38 cellular contexts compared by ENCODE assay signal in genomic region chr3:193377591-193377990, GRCh38. TPM values are rescaled to one million over a fixed set of nuclear protein-coding genes. Genes with fewer than 3 reads are reported as not detected.
"Had no signal": no experiment of that assay in that cellular context is flagged by ENCODE, and none has a peak within 500 bp of the region (broad histone marks: within the 10 kb centered on the region; RNA-seq: fewer than 3 reads in every experiment).

No MANE protein-coding gene starts in this region.

- H3K27me3 ChIP-seq: adrenal gland had no signal

- H3K4me3 Mint-ChIP-seq: activated CD4-positive, alpha-beta T cell treated with anti-CD3 and anti-CD28 coated beads, Interleukin-2, amount 10 ng/mL, durations not matched to agents 7 days and 5 days; activated naive CD4-positive, alpha-beta T cell treated with anti-CD3 and anti-CD28 coated beads for 36 hours; activated T-cell treated with anti-CD3 and anti-CD28 coated beads, Interleukin-2, amount 50 U/mL, for 4 hours; activated T-helper 1 cell treated with anti-CD3 and anti-CD28 coated beads, Interleukin-12 subunit alpha, Interleukin-12 subunit beta, Interleukin-2, Interleukin-4 antibody, amounts not matched to agents 30 ng/mL and 10 ng/mL and 1 ng/mL, durations not matched to agents 14 hours and 24 hours and 36 hours had no signal

- ATAC-seq: activated naive CD4-positive, alpha-beta T cell treated with anti-CD3 and anti-CD28 coated beads, Interleukin-2, amount 50 U/mL, for 72 hours; activated T-cell treated with anti-CD3 and anti-CD28 coated beads, Interleukin-2, amount 50 U/mL, for 4 hours; K562; Right ventricle myocardium inferior had no signal

- H3K4me1 ChIP-seq: adrenal gland had no signal

- H3K9me3 ChIP-seq: adrenal gland had no signal

- H3K9me3 Mint-ChIP-seq: activated CD4-positive, alpha-beta T cell treated with anti-CD3 and anti-CD28 coated beads, Interleukin-2, amount 10 ng/mL, durations not matched to agents 7 days and 5 days; activated naive CD4-positive, alpha-beta T cell treated with anti-CD3 and anti-CD28 coated beads for 36 hours; activated naive CD4-positive, alpha-beta T cell treated with anti-CD3 and anti-CD28 coated beads, Interleukin-2, amount 50 U/mL, for 72 hours; activated T-cell treated with anti-CD3 and anti-CD28 coated beads, Interleukin-2, amount 50 U/mL, for 4 hours; activated T-helper 1 cell treated with anti-CD3 and anti-CD28 coated beads, Interleukin-12 subunit alpha, Interleukin-12 subunit beta, Interleukin-2, Interleukin-4 antibody, amounts not matched to agents 30 ng/mL and 10 ng/mL and 1 ng/mL, durations not matched to agents 14 hours and 24 hours and 36 hours; brain had no signal

- H3K4me3 ChIP-seq: adrenal gland, K562, PC-9, SK-N-MC had no signal

- H3K36me3 ChIP-seq: adrenal gland, WERI-Rb-1 had no signal

- DNase-seq: activated CD4-positive, alpha-beta T cell treated with anti-CD3 and anti-CD28 coated beads, Interleukin-2, amount 10 ng/mL, durations not matched to agents 7 days and 5 days; activated CD4-positive, alpha-beta T cell treated with anti-CD3 and anti-CD28 coated beads, Interleukin-2, amount 50 U/mL, for 48 hours; activated CD8-positive, alpha-beta memory T cell treated with anti-CD3 and anti-CD28 coated beads, Interleukin-2, amount 50 U/mL, for 4 hours; activated gamma-delta T cell treated with Interleukin-2 at 50 U/mL for 16 hours; activated naive CD4-positive, alpha-beta T cell treated with anti-CD3 and anti-CD28 coated beads for 36 hours; activated T-cell treated with anti-CD3 and anti-CD28 coated beads for 4 hours; activated T-cell treated with anti-CD3 and anti-CD28 coated beads, Interleukin-2, amount 50 U/mL, for 4 hours; caudate nucleus; cerebellar nuclear complex; NCI-H1048; NCI-H1105 treated with DMSO at 0.1 percent for 48 hours; NCI-H1436; NCI-H1694; NCI-H1930; NCI-H2081 treated with DMSO at 0.1 percent for 48 hours; NCI-H226; NCI-H446 treated with DMSO at 0.1 percent for 48 hours; NCI-H524; NCI-H69; NK-92 treated with Interleukin-12 subunit alpha and Interleukin-12 subunit beta, amount 100 ng/mL, for 24 hours; PC-9; SIG-M5; T1000; WERI-Rb-1 had no signal

- H3K36me3 Mint-ChIP-seq: activated naive CD4-positive, alpha-beta T cell treated with anti-CD3 and anti-CD28 coated beads, Interleukin-2, amount 50 U/mL, for 72 hours; brain had no signal

- H3K27ac Mint-ChIP-seq: activated CD4-positive, alpha-beta T cell treated with anti-CD3 and anti-CD28 coated beads, Interleukin-2, amount 10 ng/mL, durations not matched to agents 7 days and 5 days; activated naive CD4-positive, alpha-beta T cell treated with anti-CD3 and anti-CD28 coated beads for 36 hours; activated naive CD4-positive, alpha-beta T cell treated with anti-CD3 and anti-CD28 coated beads, Interleukin-2, amount 50 U/mL, for 72 hours; activated T-helper 1 cell treated with anti-CD3 and anti-CD28 coated beads, Interleukin-12 subunit alpha, Interleukin-12 subunit beta, Interleukin-2, Interleukin-4 antibody, amounts not matched to agents 30 ng/mL and 10 ng/mL and 1 ng/mL, durations not matched to agents 14 hours and 24 hours and 36 hours had no signal

- H3K27ac ChIP-seq: adrenal gland, PC-9, RWPE1, SK-N-MC, WERI-Rb-1 had no signal

RNA-seq across cellular contexts. Expression of gene ATP13A5, which starts 1.0 kb away (rescaled TPM):
- total RNA-seq: activated CD4-positive, alpha-beta T cell treated with anti-CD3 and anti-CD28 coated beads, Interleukin-2, amount 10 ng/mL, durations not matched to agents 7 days and 5 days; activated naive CD4-positive, alpha-beta T cell treated with anti-CD3 and anti-CD28 coated beads for 36 hours; activated naive CD4-positive, alpha-beta T cell treated with anti-CD3 and anti-CD28 coated beads, Interleukin-2, amount 50 U/mL, for 72 hours; activated T-cell treated with anti-CD3 and anti-CD28 coated beads, Interleukin-2, amount 50 U/mL, for 4 hours; activated T-helper 1 cell treated with anti-CD3 and anti-CD28 coated beads, Interleukin-12 subunit alpha, Interleukin-12 subunit beta, Interleukin-2, Interleukin-4 antibody, amounts not matched to agents 30 ng/mL and 10 ng/mL and 1 ng/mL, durations not matched to agents 14 hours and 24 hours and 36 hours; astrocyte; bronchial epithelial cell; K562; MCF 10A; OCI-LY7; PC-9; Right ventricle myocardium inferior; T-helper 1 cell treated with Interleukin-12 subunit alpha and Interleukin-12 subunit beta and Interleukin-4 antibody, amounts not matched to agents 30 ng/mL and 1 ng/mL, for 36 hours; T-helper 2 cell treated with Interferon-gamma antibody and Interleukin-4, amounts not matched to agents 100 ng/mL and 5 ng/mL, for 36 hours had no signal
